Comparison of ENCODE assay signal across 9 cellular contexts in genomic region chr18:35104391-35105051, GRCh38.
"Had no signal": no experiment of that assay in that cellular context is flagged by ENCODE, and none has a peak within 500 bp of the region (broad histone marks: within the 10 kb centered on the region; RNA-seq: fewer than 3 reads in every experiment).

No MANE protein-coding gene starts in this region.

- ATAC-seq: GM23338, HepG2 had no signal

- H3K27ac Mint-ChIP-seq: GM23338, H9 had no signal

- H3K27ac ChIP-seq: HL-60 had no signal

- H3K9me3 Mint-ChIP-seq: GM23338, H9, IgD-negative memory B cell had no signal

- H3K4me3 ChIP-seq: GM23338 had no signal

- H2AFZ ChIP-seq: GM23338 had no signal

- H3K4me1 Mint-ChIP-seq: GM23338, H9 had no signal

- H3K4me3 Mint-ChIP-seq: GM23338, H9, IgD-negative memory B cell had no signal

- DNase-seq: H9, HCEC 1CT, KG1 had no signal

- H3K27me3 Mint-ChIP-seq: IgD-negative memory B cell had no signal

- FAIRE-seq: H1, H54, HepG2 had no signal

- H3K4me2 ChIP-seq: GM23338 had no signal
